ENCODE assay signal across 25 cellular contexts in the genomic region with DNA sequence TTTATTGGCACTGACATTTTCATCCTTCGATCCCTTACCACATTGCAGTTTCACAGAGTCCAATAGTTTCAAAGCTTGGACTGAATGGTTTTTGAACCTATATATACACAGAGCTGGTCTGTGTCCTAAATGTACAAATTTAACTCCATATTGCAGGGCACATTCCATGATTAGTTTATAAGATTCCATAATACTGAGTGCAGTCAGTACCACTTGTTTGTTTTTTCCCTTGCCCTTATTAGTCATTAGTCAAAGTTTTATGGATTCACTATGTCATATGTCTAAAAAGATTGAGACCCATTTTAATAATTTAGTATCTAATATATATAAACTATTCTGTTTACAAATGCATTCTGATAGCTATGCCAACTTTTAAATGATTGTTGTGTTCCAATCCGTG.
"Had no signal": no experiment of that assay in that cellular context is flagged by ENCODE, and none has a peak within 500 bp of the region (broad histone marks: within the 10 kb centered on the region; RNA-seq: fewer than 3 reads in every experiment).

No MANE protein-coding gene starts in this region.

- H3K9me3 ChIP-seq: stomach, suprapubic skin, testis, thoracic aorta, thyroid gland, tibial nerve, transverse colon, upper lobe of left lung, upper lobe of right lung, uterus, vagina had no signal

- H3K4me3 ChIP-seq: stomach, suprapubic skin, testis, thoracic aorta, thyroid gland, tibial artery, tibial nerve, transverse colon, upper lobe of left lung, upper lobe of right lung, uterus, vagina had no signal

- H3K36me3 ChIP-seq: stomach, suprapubic skin, thoracic aorta, thyroid gland, tibial artery, tibial nerve, transverse colon, upper lobe of left lung, upper lobe of right lung, uterus, vagina had no signal

- H3K4me1 ChIP-seq: stomach, suprapubic skin, testis, thyroid gland, tibial nerve, transverse colon, upper lobe of left lung, upper lobe of right lung, uterus, vagina had no signal

- ATAC-seq: stimulated activated effector memory CD8-positive, alpha-beta T cell treated with anti-CD3 and anti-CD28 coated beads, Interleukin-12 subunit alpha, Interleukin-12 subunit beta, amount 100 ng/mL, for 72 hours; stimulated activated naive B cell treated with anti-CD40 and anti-IgM and Interleukin-4, amounts not matched to agents 10 μg/mL and 1 μg/mL and 100 μg/mL, for 72 hours; stimulated activated naive CD8-positive, alpha-beta T cell treated with anti-CD3 and anti-CD28 coated beads, Interleukin-15, amount 100 ng/mL, for 72 hours; stimulated activated naive CD8-positive, alpha-beta T cell treated with anti-CD3 and anti-CD28 coated beads, Interleukin-15, Interleukin-2, amounts not matched to agents 100 U/mL and 50 U/mL, for 24 hours; upper lobe of right lung had no signal

- DNase-seq: stimulated activated CD4-positive, alpha-beta T cell treated with anti-CD3 and anti-CD28 coated beads, Interleukin-2, amount 100 ng/mL, for 48 hours; stimulated activated CD4-positive, alpha-beta T cell treated with anti-CD3 and anti-CD28 coated beads, Interleukin-4, amount 100 ng/mL, for 1 hour; stimulated activated CD4-positive, alpha-beta T cell treated with anti-CD3 and anti-CD28 coated beads, Interleukin-4, amount 100 ng/mL, for 24 hours; stimulated activated CD4-positive, alpha-beta T cell treated with anti-CD3 and anti-CD28 coated beads, Interleukin-4, amount 100 ng/mL, for 4 hours; stimulated activated CD8-positive, alpha-beta memory T cell treated with anti-CD3 and anti-CD28 coated beads, Interleukin-4, amount 100 ng/mL, for 48 hours; stimulated activated naive B cell treated with anti-CD40 and anti-IgM and Interleukin-4, amounts not matched to agents 10 μg/mL and 1 μg/mL and 100 μg/mL, for 72 hours; stimulated activated naive CD4-positive, alpha-beta T cell; stimulated activated naive CD4-positive, alpha-beta T cell treated with Interleukin-2 at 50 U/mL for 16 hours; stimulated activated naive CD8-positive, alpha-beta T cell treated with anti-CD3 and anti-CD28 coated beads, Interleukin-15, amount 100 ng/mL, for 72 hours; stimulated activated naive CD8-positive, alpha-beta T cell treated with anti-CD3 and anti-CD28 coated beads, Interleukin-15, Interleukin-2, amounts not matched to agents 100 U/mL and 50 U/mL, for 24 hours; stomach; substantia nigra; testis; thyroid gland; tibial artery; transverse colon; trophoblast cell; upper lobe of left lung; upper lobe of right lung; uterus had no signal

- H3K27ac ChIP-seq: stomach, suprapubic skin, testis, thoracic aorta, thyroid gland, tibial artery, tibial nerve, transverse colon, upper lobe of left lung, upper lobe of right lung, uterus, vagina had no signal

- H3K27me3 ChIP-seq: stomach, suprapubic skin, testis, thyroid gland, tibial artery, tibial nerve, transverse colon, upper lobe of left lung, upper lobe of right lung, uterus, vagina had no signal
